Comparison of ENCODE assay signal across 10 cellular contexts in the genomic region with DNA sequence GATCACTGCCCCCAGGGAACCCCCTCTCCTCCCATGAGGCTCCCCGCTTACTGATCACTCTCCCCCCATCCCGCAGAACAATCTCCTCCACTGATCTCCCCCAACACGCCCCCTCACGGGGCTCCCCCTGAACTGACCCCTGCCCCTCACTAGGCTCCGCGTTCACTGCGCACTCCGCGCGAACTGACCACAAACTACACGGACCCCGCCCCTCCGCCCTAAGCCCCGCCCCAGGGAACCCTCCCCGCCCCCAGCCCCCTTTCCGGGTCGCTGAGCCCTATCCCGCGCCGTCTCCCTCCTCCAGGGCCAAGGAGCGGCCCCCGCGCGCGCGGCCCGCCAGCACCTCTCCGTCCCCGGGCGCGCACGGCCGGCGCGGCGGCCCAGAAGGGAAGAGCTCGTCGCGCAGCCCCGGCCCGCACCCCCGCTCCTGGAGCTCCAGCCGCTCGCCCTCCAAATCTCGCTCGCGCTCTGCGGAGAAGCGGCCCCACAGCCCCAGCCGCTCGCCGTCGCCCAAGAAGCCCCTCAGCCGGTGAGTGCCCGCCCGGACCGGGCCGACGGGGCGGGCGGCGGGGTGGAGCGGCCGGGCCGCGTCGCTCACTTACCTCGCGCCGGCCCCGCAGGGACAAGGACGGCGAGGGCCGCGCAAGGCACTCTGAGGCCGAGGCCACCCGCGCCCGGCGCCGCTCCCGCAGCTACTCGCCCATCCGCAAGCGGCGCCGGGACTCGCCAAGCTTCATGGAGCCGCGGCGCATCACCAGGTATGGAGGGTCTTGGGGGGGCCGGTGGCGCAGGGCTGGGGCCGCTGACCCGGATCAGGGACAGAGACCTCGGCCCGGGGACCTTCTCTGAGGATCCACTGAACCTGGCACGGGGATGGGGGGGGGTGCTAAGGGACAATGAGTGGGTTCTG. TPM values are rescaled to one million over a fixed set of nuclear protein-coding genes. Genes with fewer than 3 reads are reported as not detected.
DNase-seq lines count a peak whose midpoint lies in the region; ATAC-seq and TF ChIP-seq lines count a peak whose summit lies in the region.
"Had no signal": no experiment of that assay in that cellular context is flagged by ENCODE, and none has a peak within 500 bp of the region (broad histone marks: within the 10 kb centered on the region; RNA-seq: fewer than 3 reads in every experiment).

No MANE protein-coding gene starts in this region.

- H3K9me3 Mint-ChIP-seq in stimulated activated memory B cell treated with anti-CD40 and anti-IgM and Interleukin-4, amounts not matched to agents 10 μg/mL and 1 μg/mL and 100 μg/mL, for 72 hours: no peaks in the 10 kb centered on the region

- H3K4me3 Mint-ChIP-seq in stimulated activated memory B cell treated with anti-CD40 and anti-IgM and Interleukin-4, amounts not matched to agents 10 μg/mL and 1 μg/mL and 100 μg/mL, for 72 hours: peak overlapping the region; percentile 70

- H3K27ac ChIP-seq in ascending aorta: no peak overlapping the region
- H3K27ac ChIP-seq: epithelial cell of prostate had no signal

- H3K4me1 Mint-ChIP-seq in stimulated activated memory B cell treated with anti-CD40 and anti-IgM and Interleukin-4, amounts not matched to agents 10 μg/mL and 1 μg/mL and 100 μg/mL, for 72 hours: peaks cover 18% of the 10 kb centered on the region

- H3K27ac Mint-ChIP-seq in stimulated activated memory B cell treated with anti-CD40 and anti-IgM and Interleukin-4, amounts not matched to agents 10 μg/mL and 1 μg/mL and 100 μg/mL, for 72 hours: peak overlapping the region; percentile 15
- H3K27ac Mint-ChIP-seq: IgD-negative memory B cell had no signal

- H3K27me3 Mint-ChIP-seq in stimulated activated memory B cell treated with anti-CD40 and anti-IgM and Interleukin-4, amounts not matched to agents 10 μg/mL and 1 μg/mL and 100 μg/mL, for 72 hours: peaks cover 70% of the 10 kb centered on the region

- DNase-seq in DMS 273 (lab: John Stamatoyannopoulos, UW; ENCODE audit: unreplicated experiment) (peak; percentile 70), DMS 273 treated with DMSO at 0.1 percent for 48 hours (lab: John Stamatoyannopoulos, UW) (no peak), ascending aorta (ENCODE audit: low spot score in 2 of 2) (no peak), anterior cingulate cortex (lab: John Stamatoyannopoulos, UW) (no peak), SW 1271 (lab: John Stamatoyannopoulos, UW) (no peak)

- intact Hi-C loops in ascending aorta (cut with DNase I): loop anchor here (2.0 to 5.0 kb wide), 2 partner anchors 35 to 104 kb away; no protein-coding TSS in a partner anchor

- H3K9me3 ChIP-seq in ascending aorta (no peaks in the 10 kb centered on the region), iPS-18c (ENCODE audit: control insufficient read depth, insufficient read depth, low read length) (peaks cover 2% of the 10 kb centered on the region)

- peak overlapping the region; percentile 66 to 70 for H3K4me3 ChIP-seq in ascending aorta
- peak overlapping the region; percentile 62 for H3K4me3 ChIP-seq in iPS-18c (ENCODE audit: insufficient read depth, low read depth, low read length)

- ATAC-seq in stimulated activated memory B cell treated with anti-CD40 and anti-IgM and Interleukin-4, amounts not matched to agents 10 μg/mL and 1 μg/mL and 100 μg/mL, for 72 hours: no peak
- ATAC-seq in GM18502 (IDR thresholded peaks at IDR 0.05; ENCODE audit: poor library complexity, unreplicated experiment): no peak

- H3K36me3 Mint-ChIP-seq in stimulated activated memory B cell treated with anti-CD40 and anti-IgM and Interleukin-4, amounts not matched to agents 10 μg/mL and 1 μg/mL and 100 μg/mL, for 72 hours: no peaks in the 10 kb centered on the region
- H3K36me3 Mint-ChIP-seq: IgD-negative memory B cell had no signal

- no peaks in the 10 kb centered on the region for H3K27me3 ChIP-seq in ascending aorta

- no peak for TF ChIP-seq CTCF in ascending aorta (IDR thresholded peaks at IDR 0.05)

- H3K4me1 ChIP-seq in ascending aorta: peaks cover 0 to 5% of the 10 kb centered on the region in 2 donors

- no peaks in the 10 kb centered on the region for H3K36me3 ChIP-seq in ascending aorta

RNA-seq across cellular contexts. Expression of a gene that starts 19.9 kb away (rescaled TPM):
- total RNA-seq in ascending aorta: 3,584 TPM
